ENCODE assay signal across 8 cellular contexts in the genomic region with DNA sequence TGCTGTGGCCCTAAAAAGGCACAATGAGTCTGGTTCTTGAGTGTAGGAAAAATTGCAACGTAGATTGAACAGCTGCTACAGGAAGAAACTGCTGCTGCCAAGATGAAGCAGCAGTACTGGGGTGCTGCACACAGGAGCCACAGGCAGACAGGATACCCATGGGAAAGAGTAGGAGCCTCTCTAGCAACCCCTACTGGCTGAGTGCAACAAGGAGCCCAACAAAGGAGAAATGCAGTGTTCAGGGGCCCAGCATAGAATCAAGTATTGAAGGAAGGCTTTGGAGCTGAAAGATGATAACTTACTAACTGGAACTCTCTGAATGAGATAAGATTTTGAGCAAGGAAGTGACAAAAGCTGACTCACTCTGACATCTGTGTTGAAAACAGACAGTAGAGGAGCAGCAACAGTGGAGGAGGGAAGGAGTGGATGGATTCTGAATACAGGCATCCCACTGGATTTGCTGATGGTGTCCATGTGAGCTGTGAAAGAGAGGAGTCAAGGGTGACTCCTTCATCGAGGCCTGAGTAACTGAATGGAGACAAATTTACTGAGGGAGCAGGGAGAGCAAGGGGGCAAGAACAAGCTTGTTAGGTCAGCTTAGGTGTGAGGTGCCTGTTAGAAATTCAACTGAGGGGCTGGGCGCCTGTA.
DNase-seq lines count a peak whose midpoint lies in the region; ATAC-seq and TF ChIP-seq lines count a peak whose summit lies in the region.

No MANE protein-coding gene starts in this region.

- peak overlapping the region; percentile 17 for H3K14ac ChIP-seq in trophoblast cell (ENCODE audit: low read length)

- H4K8ac ChIP-seq in trophoblast cell (ENCODE audit: low read depth, low read length), result no peak overlapping the region

- ATAC-seq in GM19328 (IDR thresholded peaks at IDR 0.05; ENCODE audit: unreplicated experiment) (no peak), HG03095 (IDR thresholded peaks at IDR 0.05; ENCODE audit: unreplicated experiment) (no peak)

- no peak overlapping the region for H3K4ac ChIP-seq in trophoblast cell (ENCODE audit: low read depth, low read length)

- no peak overlapping the region for H2BK120ac ChIP-seq in trophoblast cell (ENCODE audit: insufficient read depth, low read length, poor library complexity)

- peak; percentile 34 for TF ChIP-seq POLR2A in erythroblast (IDR thresholded peaks at IDR 0.05; ENCODE audit: low read length)

- no peak overlapping the region for H3K18ac ChIP-seq in trophoblast cell (ENCODE audit: low read length)

- no peaks in the 10 kb centered on the region for H3K9me2 ChIP-seq in Karpas-422 (replicated peaks; ENCODE audit: insufficient read depth, low read length)

- no CpG with 5 or more reads among the region's 3 CpGs for WGBS in trophoblast cell (ENCODE audit: extremely low coverage, insufficient coverage, insufficient read length)

- H4K12ac ChIP-seq in trophoblast cell (ENCODE audit: low read depth, low read length), result no peak overlapping the region

- H3K79me2 ChIP-seq in Karpas-422 (ENCODE audit: low read length) (no peaks in the 10 kb centered on the region), trophoblast cell (ENCODE audit: control insufficient read depth, insufficient read depth, low read length, poor library complexity) (no peaks in the 10 kb centered on the region)

- peak overlapping the region; percentile 42 for H2BK12ac ChIP-seq in trophoblast cell (ENCODE audit: low read length)

- H2AK5ac ChIP-seq in trophoblast cell (ENCODE audit: low read length), result peak overlapping the region; percentile 7

- no peak overlapping the region for H2BK5ac ChIP-seq in trophoblast cell (ENCODE audit: low read depth, low read length, poor library complexity)

- no peak overlapping the region for H3K4me2 ChIP-seq in Karpas-422 (ENCODE audit: low read depth, low read length, poor library complexity, severe bottlenecking)
- no peak overlapping the region for H3K4me2 ChIP-seq in trophoblast cell (ENCODE audit: low read length)

- no peaks in the 10 kb centered on the region for H4K20me1 ChIP-seq in Karpas-422 (ENCODE audit: insufficient read depth, low read depth, low read length)

- no peak overlapping the region for H3K27ac ChIP-seq in Karpas-422 (ENCODE audit: low read length)
- no peak overlapping the region for H3K27ac ChIP-seq in trophoblast cell (ENCODE audit: low read depth, low read length)

- no peak overlapping the region for H4K91ac ChIP-seq in trophoblast cell (ENCODE audit: low read depth, low read length)

- H3K9me3 ChIP-seq in Karpas-422 (ENCODE audit: low read length) (no peaks in the 10 kb centered on the region), trophoblast cell (ENCODE audit: insufficient read depth, low read depth, low read length) (peaks cover 2% of the 10 kb centered on the region)

- DNase-seq in activated CD4-positive, alpha-beta T cell treated with anti-CD3 and anti-CD28 coated beads for 24 hours (ENCODE audit: low read depth in 2 of 2), result peak; percentile 38 to 49
- DNase-seq in activated CD4-positive, alpha-beta T cell treated with anti-CD3 and anti-CD28 coated beads for 1 hour, result no peak
- DNase-seq in Karpas-422, result peak; percentile 82
- DNase-seq in UCSD-AML1 (lab: John Stamatoyannopoulos, UW; ENCODE audit: unreplicated experiment), result peak; percentile 67
- DNase-seq in erythroblast (lab: John Stamatoyannopoulos, UW), result peak; percentile 92
- DNase-seq in trophoblast cell, result peak; percentile 65 to 86

- H3K4me3 ChIP-seq in Karpas-422 (ENCODE audit: low read length), result no peak overlapping the region
- H3K4me3 ChIP-seq in trophoblast cell (ENCODE audit: low read depth, low read length), result no peak overlapping the region

- H3K9ac ChIP-seq in Karpas-422 (ENCODE audit: low read length) (no peak overlapping the region), trophoblast cell (ENCODE audit: low read length) (no peak overlapping the region)

- peaks cover 6% of the 10 kb centered on the region for H3K79me1 ChIP-seq in trophoblast cell (ENCODE audit: low read length)

- H3K27me3 ChIP-seq in Karpas-422 (ENCODE audit: low read length) (0 out of 2 replicates have a peak, but pooled peaks cover 2% of the 10 kb centered on the region), trophoblast cell (ENCODE audit: insufficient read depth, low read length) (no peaks in the 10 kb centered on the region)

- H3K36me3 ChIP-seq in Karpas-422 (ENCODE audit: insufficient read depth, low read length), result no peaks in the 10 kb centered on the region
- H3K36me3 ChIP-seq in trophoblast cell (ENCODE audit: control insufficient read depth in 1 of 2, insufficient read depth in 2 of 2, low read length in 2 of 2), result no peaks in the 10 kb centered on the region

- H2AFZ ChIP-seq in Karpas-422 (ENCODE audit: low read length) (no peak overlapping the region), trophoblast cell (ENCODE audit: insufficient read depth, low read length, poor library complexity) (no peak overlapping the region)

- H3K4me1 ChIP-seq in Karpas-422 (ENCODE audit: low read length), result no peaks in the 10 kb centered on the region; the same call in 1 of the 2 replicates
- H3K4me1 ChIP-seq in trophoblast cell (ENCODE audit: control insufficient read depth in 1 of 2, insufficient read depth in 2 of 2, low read length in 2 of 2), result peaks cover 13 to 15% of the 10 kb centered on the region in 2 experiments

- H3K23ac ChIP-seq in trophoblast cell (ENCODE audit: low read length), result no peak overlapping the region
